Comparison of ENCODE assay signal across 9 cellular contexts in genomic region chrX:576904-577303, GRCh38. TPM values are rescaled to one million over a fixed set of nuclear protein-coding genes. Genes with fewer than 3 reads are reported as not detected.
"Had no signal": no experiment of that assay in that cellular context is flagged by ENCODE, and none has a peak within 500 bp of the region (broad histone marks: within the 10 kb centered on the region; RNA-seq: fewer than 3 reads in every experiment).

No MANE protein-coding gene starts in this region.

- H3K4me2 ChIP-seq: KMS-11 had no signal

- H3K9ac ChIP-seq: GM23248, KMS-11 had no signal

- H2AFZ ChIP-seq: GM23248 had no signal

- H3K27ac ChIP-seq: GM23248, HL-60, KMS-11 had no signal

- H3K4me3 ChIP-seq: GM23248 had no signal

- DNase-seq: GM23248, GOT3, H7, HCEC 1CT, KBM-7 had no signal

RNA-seq across cellular contexts. Expression of gene SHOX, which starts 53.7 kb away (rescaled TPM):
- total RNA-seq: GM23248, H7, HT1080 had no signal
- polyA plus RNA-seq: GM23248, IgD-negative memory B cell had no signal
